ENCODE assay signal across 17 cellular contexts in the genomic region with DNA sequence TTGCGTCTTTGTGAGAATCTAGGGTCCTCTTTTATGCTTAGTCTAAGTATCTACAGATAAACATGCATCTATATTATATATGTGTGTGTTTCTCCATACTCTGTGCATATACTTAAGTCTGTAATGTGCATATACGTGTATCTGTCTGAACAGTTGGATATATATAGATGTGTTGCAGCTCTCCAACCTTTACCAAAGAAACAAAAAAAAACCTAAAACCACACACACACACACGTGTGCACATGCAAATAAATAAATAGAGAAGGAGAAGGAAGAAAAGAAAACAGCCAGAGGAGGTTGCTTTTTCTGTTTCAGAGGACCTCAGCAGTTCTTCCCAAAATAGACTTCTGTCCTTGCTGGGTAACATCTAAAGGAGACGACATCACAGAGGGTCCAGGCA.
"Had no signal": no experiment of that assay in that cellular context is flagged by ENCODE, and none has a peak within 500 bp of the region (broad histone marks: within the 10 kb centered on the region; RNA-seq: fewer than 3 reads in every experiment).

No MANE protein-coding gene starts in this region.

- H3K4me3 ChIP-seq: adrenal gland, coronary artery, gastrocnemius medialis, hepatocyte, suprapubic skin, upper lobe of left lung had no signal

- H3K79me2 ChIP-seq: hepatocyte had no signal

- H3K36me3 ChIP-seq: adrenal gland, gastrocnemius medialis, suprapubic skin, upper lobe of left lung had no signal

- H3K9me3 ChIP-seq: adrenal gland, gastrocnemius medialis, suprapubic skin, upper lobe of left lung had no signal

- H3K27ac ChIP-seq: adrenal gland, coronary artery, gastrocnemius medialis, hepatocyte, suprapubic skin, upper lobe of left lung had no signal

- H2AFZ ChIP-seq: hepatocyte had no signal

- H3K4me3 Mint-ChIP-seq: activated naive CD4-positive, alpha-beta T cell treated with anti-CD3 and anti-CD28 coated beads, Interleukin-2, amount 10 ng/mL, durations not matched to agents 7 days and 5 days; activated T-helper 17 cell treated with anti-CD3 and anti-CD28 coated beads, Interleukin-2, amount 50 U/mL, for 72 hours had no signal

- H3K4me1 ChIP-seq: gastrocnemius medialis had no signal

- H3K4me2 ChIP-seq: hepatocyte had no signal

- H3K36me3 Mint-ChIP-seq: activated naive CD4-positive, alpha-beta T cell treated with anti-CD3 and anti-CD28 coated beads, Interleukin-2, amount 10 ng/mL, durations not matched to agents 7 days and 5 days had no signal

- DNase-seq: activated CD4-positive, alpha-beta T cell treated with anti-CD3 and anti-CD28 coated beads, Interleukin-2, amount 50 U/mL, for 1 hour; activated naive CD4-positive, alpha-beta T cell treated with anti-CD3 and anti-CD28 coated beads, Interleukin-2, amount 10 ng/mL, durations not matched to agents 7 days and 5 days; activated T-cell treated with anti-CD3 and anti-CD28 coated beads for 4 hours; adrenal gland; central memory CD4-positive, alpha-beta T cell; effector CD4-positive, alpha-beta T cell; gastrocnemius medialis; kidney; mesendoderm; nephron progenitor cell; stimulated activated CD4-positive, alpha-beta T cell treated with anti-CD3 and anti-CD28 coated beads, Interleukin-2, amount 100 ng/mL, for 48 hours; stimulated activated naive CD8-positive, alpha-beta T cell treated with anti-CD3 and anti-CD28 coated beads, Interleukin-15, Interleukin-2, amounts not matched to agents 100 U/mL and 50 U/mL, for 24 hours; upper lobe of left lung had no signal

- ATAC-seq: activated T-helper 17 cell treated with anti-CD3 and anti-CD28 coated beads, Interleukin-2, amount 50 U/mL, for 72 hours; stimulated activated naive CD8-positive, alpha-beta T cell treated with anti-CD3 and anti-CD28 coated beads, Interleukin-15, Interleukin-2, amounts not matched to agents 100 U/mL and 50 U/mL, for 24 hours had no signal

- H3K27ac Mint-ChIP-seq: activated naive CD4-positive, alpha-beta T cell treated with anti-CD3 and anti-CD28 coated beads, Interleukin-2, amount 10 ng/mL, durations not matched to agents 7 days and 5 days; activated T-helper 17 cell treated with anti-CD3 and anti-CD28 coated beads, Interleukin-2, amount 50 U/mL, for 72 hours; nephron progenitor cell had no signal

- H3K27me3 ChIP-seq: adrenal gland, gastrocnemius medialis, hepatocyte, suprapubic skin, upper lobe of left lung had no signal

- H3K9me3 Mint-ChIP-seq: activated naive CD4-positive, alpha-beta T cell treated with anti-CD3 and anti-CD28 coated beads, Interleukin-2, amount 10 ng/mL, durations not matched to agents 7 days and 5 days; activated T-helper 17 cell treated with anti-CD3 and anti-CD28 coated beads, Interleukin-2, amount 50 U/mL, for 72 hours; nephron progenitor cell had no signal
